ENCODE assay signal across 8 cellular contexts in genomic region chr10:73965890-73966768, GRCh38. TPM values are rescaled to one million over a fixed set of nuclear protein-coding genes. Genes with fewer than 3 reads are reported as not detected.
DNase-seq lines count a peak whose midpoint lies in the region; ATAC-seq and TF ChIP-seq lines count a peak whose summit lies in the region.

No MANE protein-coding gene starts in this region.

- intact Hi-C loops in A673 (cut with micrococcal nuclease; ENCODE audit: unreplicated experiment) (loop anchor here (2.0 kb wide), 2 partner anchors 33 to 115 kb away; partner anchors contain the start of gene VCL), sigmoid colon (cut with DNase I) (loop anchor here (2.0 kb wide), 1 partner anchor 33 kb away; the partner anchor contains the start of gene VCL)

- POLR2A ChIA-PET in A673 (lab: Charles Lee; ENCODE audit: low non-redundant PET): interaction anchor here (0.6 to 0.7 kb wide), 3 partner anchors 38 to 1272 kb away, joined by 3 to 12 read pairs (median 3); no protein-coding TSS in a partner anchor

- peaks cover 35% of the 10 kb centered on the region for H3K4me1 Mint-ChIP-seq in brain

- WGBS in iPS DF 6.9 (ENCODE audit: insufficient coverage, insufficient read length): no CpG with 5 or more reads among the region's 16 CpGs
- WGBS in sigmoid colon, 2 donors: 26 to 50% methylated on average over 16 of the region's 16 CpGs

- BruUV-seq in A673 (replicated peaks; lab: Mats Ljungman, UMichigan): no TSS peak

- peak in 1 of 2 donors; percentile 25 for TF ChIP-seq POLR2A in sigmoid colon (IDR thresholded peaks at IDR 0.05)

- TF ChIP-seq CTCF in A673 (conservative IDR thresholded peaks at IDR 0.05; ENCODE audit: low read depth, low read length): no peak
- TF ChIP-seq CTCF in brain (conservative IDR thresholded peaks at IDR 0.05): no peak
- TF ChIP-seq CTCF in sigmoid colon (IDR thresholded peaks at IDR 0.05): no peak

- H3K36me3 ChIP-seq in A673 (ENCODE audit: insufficient read depth, low read length, poor library complexity, severe bottlenecking): no peaks in the 10 kb centered on the region
- H3K36me3 ChIP-seq in iPS DF 6.9 (ENCODE audit: control insufficient read depth, insufficient read depth, low read length): no peaks in the 10 kb centered on the region
- H3K36me3 ChIP-seq in sigmoid colon: no peaks in the 10 kb centered on the region

- TF ChIP-seq EP300 in sigmoid colon (IDR thresholded peaks at IDR 0.05): peak in 1 of 4 donors; percentile 84

- CTCF ChIA-PET in A673 (lab: Charles Lee): interaction anchor here (2.5 kb wide), 1 partner anchor 114 kb away, joined by 11 read pairs; no protein-coding TSS in a partner anchor

- H3K9me3 ChIP-seq in A673 (ENCODE audit: low read depth, low read length, poor library complexity, severe bottlenecking): no peaks in the 10 kb centered on the region
- no peaks in the 10 kb centered on the region for H3K9me3 ChIP-seq in iPS DF 6.9 (ENCODE audit: control insufficient read depth, insufficient read depth, low read length)
- no peaks in the 10 kb centered on the region for H3K9me3 ChIP-seq in sigmoid colon

- no peaks in the 10 kb centered on the region for H3K9me3 Mint-ChIP-seq in brain

- H3K27me3 ChIP-seq in A673 (replicated peaks; ENCODE audit: insufficient read depth, low read depth, low read length, poor library complexity): no peaks in the 10 kb centered on the region
- H3K27me3 ChIP-seq in iPS DF 6.9 (ENCODE audit: control insufficient read depth, insufficient read depth, low read length): no peaks in the 10 kb centered on the region
- no peaks in the 10 kb centered on the region for H3K27me3 ChIP-seq in sigmoid colon

- H3K36me3 Mint-ChIP-seq in brain: no peaks in the 10 kb centered on the region

- H3K27me3 Mint-ChIP-seq in brain: no peaks in the 10 kb centered on the region

- H3K4me3 ChIP-seq in A673 (ENCODE audit: low read depth, low read length, poor library complexity, severe bottlenecking) (no peak overlapping the region), iPS DF 6.9 (ENCODE audit: low read length) (no peak overlapping the region), sigmoid colon (peak overlapping the region in 1 of 4 donors; percentile 11)

- peak overlapping the region; percentile 66 to 79 (median 76) for H3K4me3 Mint-ChIP-seq in brain

- peak overlapping the region; percentile 98 for H3K27ac ChIP-seq in A673 (ENCODE audit: low read depth, low read length, poor library complexity, severe bottlenecking)
- H3K27ac ChIP-seq in iPS DF 6.9 (ENCODE audit: low read length): peak overlapping the region; percentile 100
- H3K27ac ChIP-seq in sigmoid colon: peak overlapping the region; percentile 85 to 94 (median 90)

- ATAC-seq in HG03139 (IDR thresholded peaks at IDR 0.05; ENCODE audit: unreplicated experiment) (no peak), GM18907 (IDR thresholded peaks at IDR 0.05; ENCODE audit: unreplicated experiment) (no peak), HG03095 (IDR thresholded peaks at IDR 0.05; ENCODE audit: unreplicated experiment) (no peak)

- DNase-seq in A673 (ENCODE audit: low spot score) (peak; percentile 100), LoVo (ENCODE audit: low spot score) (peak; percentile 97), iPS DF 6.9 (ENCODE audit: low read depth, low spot score) (peak; percentile 97), sigmoid colon (peak; percentile 97)

- H3K4me1 ChIP-seq in A673 (ENCODE audit: insufficient read depth, low read length, poor library complexity, severe bottlenecking) (peaks cover 46% of the 10 kb centered on the region), iPS DF 6.9 (ENCODE audit: control insufficient read depth, insufficient read depth, low read length) (peaks cover 3% of the 10 kb centered on the region; the same call in 1 of the 2 replicates), sigmoid colon (peaks cover 0 to 48% (median 42%) of the 10 kb centered on the region in 4 donors)

- peak overlapping the region; percentile 90 to 97 (median 94) for H3K27ac Mint-ChIP-seq in brain

RNA-seq across cellular contexts. Expression of gene VCL, which starts 31.8 kb away (rescaled TPM):
- total RNA-seq in A673 (2021) (159 and 176 TPM in 2 replicates), sigmoid colon (100 to 1,000 TPM; 179 to 451 (median 305) TPM)
- polyA plus RNA-seq in brain (ENCODE audit: insufficient read depth, low read depth, low replicate concordance) (21.5 TPM), sigmoid colon (10 to 100 TPM in 1 of 3 donors, 1 to 10 TPM in 2; 6.2 to 47.4 (median 6.6) TPM)

RNA-seq across cellular contexts. Expression of gene PLAU, which starts 55.2 kb away (rescaled TPM):
- 6.9 and 8.3 TPM in 2 replicates for total RNA-seq in A673 (2021)
- 1.8 TPM for polyA plus RNA-seq in brain (ENCODE audit: insufficient read depth, low read depth, low replicate concordance)
- total RNA-seq in sigmoid colon: 1 to 10 TPM; 2.5 to 9.4 (median 3.7) TPM
- 10 to 100 TPM in 1 of 3 donors, 1 to 10 TPM in 2; 3.6 to 15.7 (median 9.9) TPM for polyA plus RNA-seq in sigmoid colon
